ENCODE assay signal across 16 cellular contexts in genomic region chr1:223417444-223417843, GRCh38. TPM values are rescaled to one million over a fixed set of nuclear protein-coding genes. Genes with fewer than 3 reads are reported as not detected.
"Had no signal": no experiment of that assay in that cellular context is flagged by ENCODE, and none has a peak within 500 bp of the region (broad histone marks: within the 10 kb centered on the region; RNA-seq: fewer than 3 reads in every experiment).

No MANE protein-coding gene starts in this region.

- H3K9me3 ChIP-seq: adrenal gland, ovary, vagina had no signal

- H3K4me3 ChIP-seq: adrenal gland, neural progenitor cell, ovary, smooth muscle cell, vagina had no signal

- H3K4me3 Mint-ChIP-seq: dendritic cell treated with granulocyte-macrophage colony-stimulating factor and Interleukin-4, amounts not matched to agents 40 ng/mL and 50 ng/mL, for 4 days; effector memory CD8-positive, alpha-beta T cell; immature natural killer cell; neural progenitor cell had no signal

- H3K9ac ChIP-seq: neural progenitor cell had no signal

- H2AFZ ChIP-seq: neural progenitor cell had no signal

- H3K27ac Mint-ChIP-seq: activated T-helper 2 cell treated with anti-CD3 and anti-CD28 coated beads, Interferon-gamma antibody, Interleukin-2, Interleukin-4, amounts not matched to agents 10 μg/mL and 5 μg/mL and 100 μg/mL, durations not matched to agents 14 hours and 24 hours and 36 hours; dendritic cell treated with granulocyte-macrophage colony-stimulating factor and Interleukin-4, amounts not matched to agents 40 ng/mL and 50 ng/mL, for 4 days; effector memory CD8-positive, alpha-beta T cell; immature natural killer cell; neural progenitor cell had no signal

- H3K4me2 ChIP-seq: neural progenitor cell, smooth muscle cell had no signal

- H3K4me1 Mint-ChIP-seq: immature natural killer cell had no signal

- DNase-seq: activated naive CD4-positive, alpha-beta T cell treated with anti-CD3 and anti-CD28 coated beads, Interleukin-2, amount 50 U/mL, for 16 hours; adrenal gland; brain microvascular endothelial cell; effector memory CD8-positive, alpha-beta T cell; erythroblast; glutamatergic neuron; immature natural killer cell; left ventricle myocardium superior; ovary had no signal

- H3K27ac ChIP-seq: adrenal gland, brain microvascular endothelial cell, neural progenitor cell, ovary, vagina had no signal

- H3K4me1 ChIP-seq: adrenal gland, neural progenitor cell, vagina had no signal

- H3K36me3 ChIP-seq: adrenal gland, brain microvascular endothelial cell, neural progenitor cell, ovary, vagina had no signal

- H3K9me3 Mint-ChIP-seq: activated T-helper 2 cell treated with anti-CD3 and anti-CD28 coated beads, Interferon-gamma antibody, Interleukin-2, Interleukin-4, amounts not matched to agents 10 μg/mL and 5 μg/mL and 100 μg/mL, durations not matched to agents 14 hours and 24 hours and 36 hours; dendritic cell treated with granulocyte-macrophage colony-stimulating factor and Interleukin-4, amounts not matched to agents 40 ng/mL and 50 ng/mL, for 4 days; effector memory CD8-positive, alpha-beta T cell; neural progenitor cell had no signal

- H3K27me3 ChIP-seq: adrenal gland, brain microvascular endothelial cell, neural progenitor cell, ovary, vagina had no signal

- H3K36me3 Mint-ChIP-seq: immature natural killer cell, neural progenitor cell had no signal

- ATAC-seq: activated CD4-positive, CD25-positive, alpha-beta regulatory T cell treated with anti-CD3 and anti-CD28 coated beads, Interleukin-2, amount 50 U/mL, for 24 hours; effector memory CD8-positive, alpha-beta T cell had no signal

RNA-seq across cellular contexts. Expression of gene CCDC185, which starts 24.2 kb away (rescaled TPM):
- total RNA-seq: activated T-helper 2 cell treated with anti-CD3 and anti-CD28 coated beads, Interferon-gamma antibody, Interleukin-2, Interleukin-4, amounts not matched to agents 10 μg/mL and 5 μg/mL and 100 μg/mL, durations not matched to agents 14 hours and 24 hours and 36 hours; adrenal gland; left ventricle myocardium superior; ovary; smooth muscle cell; vagina had no signal
- polyA plus RNA-seq: adrenal gland, immature natural killer cell, ovary, smooth muscle cell, thymus had no signal

RNA-seq across cellular contexts. Expression of gene SUSD4, which starts 53.5 kb away (rescaled TPM):
- polyA plus RNA-seq: immature natural killer cell had no signal
